8 cellular contexts compared by ENCODE assay signal in the genomic region with DNA sequence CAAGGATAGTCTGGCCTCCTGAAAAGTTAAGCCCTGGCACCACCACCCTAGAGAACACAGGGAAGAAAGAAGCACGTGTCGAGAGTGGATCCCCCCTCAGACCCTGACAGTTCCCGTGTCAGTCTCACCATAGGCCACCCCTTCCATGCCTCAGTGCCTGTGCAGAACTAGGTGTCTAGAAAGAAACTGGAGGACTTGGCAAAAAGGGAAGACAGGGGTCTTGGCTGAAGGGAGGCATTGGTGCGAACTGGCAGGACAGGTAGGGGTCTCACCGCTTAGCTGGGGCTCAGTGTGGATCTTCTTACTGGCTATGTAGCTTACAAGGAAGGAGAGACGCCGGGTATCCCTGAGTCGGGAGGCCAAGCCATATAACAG. TPM values are rescaled to one million over a fixed set of nuclear protein-coding genes. Genes with fewer than 3 reads are reported as not detected.
A peak's percentile ranks its signal among the peaks of the same experiment; 100 is the strongest.
DNase-seq lines count a peak whose midpoint lies in the region; ATAC-seq and TF ChIP-seq lines count a peak whose summit lies in the region.

No MANE protein-coding gene starts in this region.

- H3K9me3 ChIP-seq in HCT116 (ENCODE audit: control insufficient read depth in 1 of 2, insufficient read depth in 1 of 2, low read depth in 1 of 2, low read length in 2 of 2) (no peaks in the 10 kb centered on the region), smooth muscle cell (replicated peaks; ENCODE audit: low read depth) (no peaks in the 10 kb centered on the region)

- TF ChIP-seq POLR2A in HCT116 (IDR thresholded peaks at IDR 0.05; ENCODE audit: borderline replicate concordance, extremely low read depth, insufficient read depth, insufficient read length): no peak

- BruUV-seq in HCT116 (replicated peaks; lab: Mats Ljungman, UMichigan): TSS peak; percentile 65

- H3K36me3 Mint-ChIP-seq in activated CD8-positive, alpha-beta T cell treated with anti-CD3 and anti-CD28 coated beads, Interleukin-2, amount 10 ng/mL, durations not matched to agents 7 days and 5 days (ENCODE audit: low read depth): peaks cover 45% of the 10 kb centered on the region

- no peak; the same call in 1 of the 2 replicates for ATAC-seq in HCT116
- ATAC-seq in activated CD8-positive, alpha-beta T cell treated with anti-CD3 and anti-CD28 coated beads, Interleukin-2, amount 10 ng/mL, durations not matched to agents 7 days and 5 days: peak; percentile 2
- no peak for ATAC-seq in HG02588 (IDR thresholded peaks at IDR 0.05; ENCODE audit: unreplicated experiment)

- peak overlapping the region; percentile 96 for H3K4me2 ChIP-seq in HCT116 (ENCODE audit: low read length)
- peak overlapping the region; percentile 100 for H3K4me2 ChIP-seq in smooth muscle cell

- no peaks in the 10 kb centered on the region for H3F3A ChIP-seq in smooth muscle cell (ENCODE audit: low read depth)

- peak overlapping the region; percentile 94 for H3K27ac Mint-ChIP-seq in activated CD8-positive, alpha-beta T cell treated with anti-CD3 and anti-CD28 coated beads, Interleukin-2, amount 10 ng/mL, durations not matched to agents 7 days and 5 days

- 14% methylated on average over 8 of the region's 8 CpGs for WGBS in smooth muscle cell (ENCODE audit: low lambda C conversion rate)

- H3K27ac ChIP-seq in HCT116 (ENCODE audit: low read depth, low read length): peak overlapping the region; percentile 79
- H3K27ac ChIP-seq in smooth muscle cell (ENCODE audit: low read depth): peak overlapping the region; percentile 96

- H4K20me1 ChIP-seq in HCT116 (ENCODE audit: insufficient read depth) (no peaks in the 10 kb centered on the region), smooth muscle cell (ENCODE audit: low read depth) (no peaks in the 10 kb centered on the region)

- peak overlapping the region; percentile 93 to 97 for H3K4me3 ChIP-seq in HCT116 (replicated peaks in 1 of 2; ENCODE audit: low read depth in 1 of 2, low read length in 2 of 2)
- peak overlapping the region; percentile 82 for H3K4me3 ChIP-seq in iPS-11a (ENCODE audit: low read depth, low read length)
- peak overlapping the region; percentile 97 for H3K4me3 ChIP-seq in smooth muscle cell

- H2AFZ ChIP-seq in HCT116 (ENCODE audit: low read depth, low read length, poor library complexity, severe bottlenecking) (peak overlapping the region; percentile 39), smooth muscle cell (ENCODE audit: low read depth) (peak overlapping the region; percentile 91)

- RAD21 ChIA-PET in HCT116 (lab: Charles Lee; ENCODE audit: low non-redundant PET in 1 of 2, low total read pairs in 2 of 2, uncharacterized antibody in 2 of 2, unreplicated experiment in 2 of 2): interaction anchor here in 1 of 2 experiments (1.3 kb wide), 1 partner anchor 10 kb away, joined by 3 read pairs; no protein-coding TSS in a partner anchor

- CTCF ChIA-PET in HCT116 (lab: Charles Lee): interaction anchor here (1.6 kb wide), 1 partner anchor 10 kb away, joined by 6 read pairs; a partner anchor contains a TSS
- CTCF ChIA-PET in activated CD8-positive, alpha-beta T cell treated with anti-CD3 and anti-CD28 coated beads, Interleukin-2, amount 10 ng/mL, durations not matched to agents 7 days and 5 days (lab: Charles Lee): interaction anchor here (0.6 to 6.1 kb wide), 3 partner anchors 10 to 54 kb away, joined by 3 to 39 read pairs (median 3); a partner anchor contains a TSS

- TF ChIP-seq CTCF in HCT116 (IDR thresholded peaks at IDR 0.05 in 2 of 3, conservative IDR thresholded peaks at IDR 0.05 in 1 of 3; ENCODE audit: borderline replicate concordance in 1 of 3, insufficient read depth in 1 of 3, low read depth in 2 of 3, low read length in 2 of 3) (no peak), smooth muscle cell (IDR thresholded peaks at IDR 0.05; ENCODE audit: borderline replicate concordance, insufficient read depth, poor library complexity, severe bottlenecking) (no peak)

- H3K27me3 Mint-ChIP-seq in activated CD8-positive, alpha-beta T cell treated with anti-CD3 and anti-CD28 coated beads, Interleukin-2, amount 10 ng/mL, durations not matched to agents 7 days and 5 days (ENCODE audit: low read depth): no peaks in the 10 kb centered on the region

- POLR2A ChIA-PET in HCT116 (lab: Charles Lee): interaction anchor here (1.4 to 2.1 kb wide), 2 partner anchors 10 to 17 kb away, joined by 3 to 11 read pairs; a partner anchor contains a TSS
- POLR2A ChIA-PET in activated CD8-positive, alpha-beta T cell treated with anti-CD3 and anti-CD28 coated beads, Interleukin-2, amount 10 ng/mL, durations not matched to agents 7 days and 5 days (lab: Charles Lee): interaction anchor here (0.8 to 3.5 kb wide), 6 partner anchors 10 to 236 kb away, joined by 3 to 60 read pairs (median 4); a partner anchor contains a TSS

- H3K9me3 Mint-ChIP-seq in activated CD8-positive, alpha-beta T cell treated with anti-CD3 and anti-CD28 coated beads, Interleukin-2, amount 10 ng/mL, durations not matched to agents 7 days and 5 days (ENCODE audit: insufficient read depth): no peaks in the 10 kb centered on the region

- peak overlapping the region; percentile 98 for H3K4me3 Mint-ChIP-seq in activated CD8-positive, alpha-beta T cell treated with anti-CD3 and anti-CD28 coated beads, Interleukin-2, amount 10 ng/mL, durations not matched to agents 7 days and 5 days

- H3K9ac ChIP-seq in HCT116 (ENCODE audit: low read length): peak overlapping the region; percentile 92
- H3K9ac ChIP-seq in smooth muscle cell (ENCODE audit: low read depth): peak overlapping the region; percentile 88

- DNase-seq in HCT116 (ENCODE audit: low read depth, low spot score) (no peak), smooth muscle cell (lab: John Stamatoyannopoulos, UW; ENCODE audit: unreplicated experiment) (no peak), retina (no peak), OCI-M1 (lab: John Stamatoyannopoulos, UW) (no peak), iPS-NIHi11 (ENCODE audit: low spot score) (no peak)
- no peak for DNase-seq in activated CD8-positive, alpha-beta T cell treated with anti-CD3 and anti-CD28 coated beads, Interleukin-2, amount 10 ng/mL, durations not matched to agents 7 days and 5 days

- H3K27me3 ChIP-seq in HCT116 (ENCODE audit: insufficient read depth, low read length) (no peaks in the 10 kb centered on the region), smooth muscle cell (ENCODE audit: low read depth) (no peaks in the 10 kb centered on the region)

- TF ChIP-seq RAD21 in HCT116 (IDR thresholded peaks at IDR 0.05; ENCODE audit: low read depth): no peak

- peaks cover 31 to 36% of the 10 kb centered on the region in 2 experiments for H3K36me3 ChIP-seq in HCT116 (ENCODE audit: control insufficient read depth in 1 of 2, insufficient read depth in 2 of 2, low read length in 2 of 2)
- peaks cover 5% of the 10 kb centered on the region for H3K36me3 ChIP-seq in smooth muscle cell (ENCODE audit: low read depth)

- no peaks in the 10 kb centered on the region for H3K9me2 ChIP-seq in HCT116 (ENCODE audit: insufficient read depth)

- intact Hi-C loops in HCT116 (cut with micrococcal nuclease): no loop called here

- H3K4me1 Mint-ChIP-seq in activated CD8-positive, alpha-beta T cell treated with anti-CD3 and anti-CD28 coated beads, Interleukin-2, amount 10 ng/mL, durations not matched to agents 7 days and 5 days (ENCODE audit: low read depth): peaks cover 43% of the 10 kb centered on the region

- H3K4me1 ChIP-seq in HCT116 (ENCODE audit: control insufficient read depth in 1 of 2, insufficient read depth in 2 of 2, low read length in 2 of 2): peaks cover 9 to 20% of the 10 kb centered on the region in 2 experiments; a peak in 3 of 4 replicates
- H3K4me1 ChIP-seq in smooth muscle cell (ENCODE audit: low read depth): peaks cover 11% of the 10 kb centered on the region

- H3K79me2 ChIP-seq in HCT116 (ENCODE audit: insufficient read depth, low read length) (peaks cover 23% of the 10 kb centered on the region), smooth muscle cell (ENCODE audit: low read depth) (peaks cover 18% of the 10 kb centered on the region)

TF ChIP-seq in HCT116, 20 proteins besides CTCF, POLR2A, EP300 and RAD21:
- no peak for TF ChIP-seq EZH2 (IDR thresholded peaks at IDR 0.05)
- no peak for TF ChIP-seq SIN3A (IDR thresholded peaks at IDR 0.05; ENCODE audit: low read depth)
- TF ChIP-seq ZNF274 (IDR thresholded peaks at IDR 0.05; ENCODE audit: low read depth, low read length): no peak

RNA-seq across cellular contexts. Expression of a gene that starts 0.5 kb away (rescaled TPM):
- total RNA-seq in HCT116 (2021; ENCODE audit: unreplicated experiment) (346 TPM), smooth muscle cell (135 and 150 TPM in 2 replicates)
- polyA plus RNA-seq in HCT116 (2012): 451 and 469 TPM in 2 replicates
- total RNA-seq in activated CD8-positive, alpha-beta T cell treated with anti-CD3 and anti-CD28 coated beads, Interleukin-2, amount 10 ng/mL, durations not matched to agents 7 days and 5 days: 100 to 1,000 TPM; 250 to 294 TPM
- 107 and 114 TPM in 2 replicates for polyA plus RNA-seq in smooth muscle cell

RNA-seq across cellular contexts. Expression of a gene that starts 10.2 kb away (rescaled TPM):
- 105 TPM for total RNA-seq in HCT116 (2021; ENCODE audit: unreplicated experiment)
- 50.7 and 57.0 TPM in 2 replicates for polyA plus RNA-seq in HCT116 (2012)
- 100 to 1,000 TPM; 130 to 131 TPM for total RNA-seq in activated CD8-positive, alpha-beta T cell treated with anti-CD3 and anti-CD28 coated beads, Interleukin-2, amount 10 ng/mL, durations not matched to agents 7 days and 5 days
- total RNA-seq in smooth muscle cell: 62.0 and 76.4 TPM in 2 replicates
- polyA plus RNA-seq in smooth muscle cell: 38.2 and 48.8 TPM in 2 replicates

RNA-seq across cellular contexts. Expression of a gene that starts 16.6 kb away (rescaled TPM):
- total RNA-seq in HCT116 (2021; ENCODE audit: unreplicated experiment) (92.8 TPM), smooth muscle cell (21.1 and 42.3 TPM in 2 replicates)
- 58.3 and 75.2 TPM in 2 replicates for polyA plus RNA-seq in HCT116 (2012)
- 10 to 100 TPM; 58.0 to 60.4 TPM for total RNA-seq in activated CD8-positive, alpha-beta T cell treated with anti-CD3 and anti-CD28 coated beads, Interleukin-2, amount 10 ng/mL, durations not matched to agents 7 days and 5 days
- 20.6 and 22.1 TPM in 2 replicates for polyA plus RNA-seq in smooth muscle cell

RNA-seq across cellular contexts. Expression of a gene that starts 28.8 kb away (rescaled TPM):
- 213 TPM for total RNA-seq in HCT116 (2021; ENCODE audit: unreplicated experiment)
- 277 and 293 TPM in 2 replicates for polyA plus RNA-seq in HCT116 (2012)
- under 1 TPM in 1 of 2 experiments, not detected in 1; 0.29 TPM for total RNA-seq in activated CD8-positive, alpha-beta T cell treated with anti-CD3 and anti-CD28 coated beads, Interleukin-2, amount 10 ng/mL, durations not matched to agents 7 days and 5 days
- total RNA-seq in smooth muscle cell: 354 and 503 TPM in 2 replicates
- polyA plus RNA-seq in smooth muscle cell: 456 and 471 TPM in 2 replicates
